19 cellular contexts compared by ENCODE assay signal in the genomic region with DNA sequence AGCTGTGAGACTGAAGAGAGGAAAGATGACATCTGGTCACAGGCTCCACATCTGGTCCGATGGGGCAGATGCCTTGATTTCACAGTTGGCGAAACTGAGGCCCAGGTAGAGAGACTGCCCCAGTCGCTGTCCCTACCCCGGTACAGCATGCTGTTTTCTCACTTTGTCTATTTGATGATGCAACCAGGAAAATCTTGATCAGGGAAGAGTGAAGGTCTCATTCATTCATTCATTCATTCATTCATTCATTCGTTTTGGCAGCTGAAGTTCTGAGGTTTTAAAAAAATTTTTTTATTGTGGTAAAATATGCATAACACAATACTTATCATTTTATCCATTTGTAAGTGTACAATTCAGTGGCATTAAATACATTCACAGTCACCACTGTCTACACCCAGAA.
"Had no signal": no experiment of that assay in that cellular context is flagged by ENCODE, and none has a peak within 500 bp of the region (broad histone marks: within the 10 kb centered on the region; RNA-seq: fewer than 3 reads in every experiment).

No MANE protein-coding gene starts in this region.

- H3K4me3 Mint-ChIP-seq: activated CD8-positive, alpha-beta memory T cell treated with anti-CD3 and anti-CD28 coated beads, Interleukin-2, amount 10 ng/mL, durations not matched to agents 7 days and 5 days; activated naive CD8-positive, alpha-beta T cell treated with anti-CD3 and anti-CD28 coated beads, Interleukin-2, amount 10 ng/mL, durations not matched to agents 7 days and 5 days; endodermal cell; neural crest cell; stimulated activated naive CD8-positive, alpha-beta T cell treated with anti-CD3 and anti-CD28 coated beads, Interleukin-15, amount 100 ng/mL, for 72 hours had no signal

- H3K4me3 ChIP-seq: cardiac muscle cell, lung, prostate gland, right atrium auricular region, suprapubic skin, transverse colon, vagina had no signal

- H3K9me3 ChIP-seq: prostate gland, right atrium auricular region, suprapubic skin, transverse colon, vagina had no signal

- DNase-seq: activated CD4-positive, alpha-beta T cell treated with anti-CD3 and anti-CD28 coated beads, Interleukin-2, amount 50 U/mL, for 48 hours; activated CD8-positive, alpha-beta memory T cell treated with anti-CD3 and anti-CD28 coated beads, Interleukin-2, amount 10 ng/mL, durations not matched to agents 7 days and 5 days; activated naive CD8-positive, alpha-beta T cell treated with anti-CD3 and anti-CD28 coated beads, Interleukin-2, amount 10 ng/mL, durations not matched to agents 7 days and 5 days; endodermal cell; foreskin keratinocyte; hippocampal formation; stimulated activated CD4-positive, alpha-beta T cell treated with anti-CD3 and anti-CD28 coated beads, Interleukin-2, amount 100 ng/mL, for 24 hours; stimulated activated naive CD8-positive, alpha-beta T cell treated with anti-CD3 and anti-CD28 coated beads, Interleukin-15, amount 100 ng/mL, for 72 hours; T-helper 2 cell; transverse colon; WERI-Rb-1 had no signal

- H3K4me1 ChIP-seq: foreskin keratinocyte, prostate gland had no signal

- H3K27me3 ChIP-seq: cardiac muscle cell, foreskin keratinocyte, right atrium auricular region, suprapubic skin, transverse colon, vagina had no signal

- H3K27ac Mint-ChIP-seq: activated CD8-positive, alpha-beta memory T cell treated with anti-CD3 and anti-CD28 coated beads, Interleukin-2, amount 10 ng/mL, durations not matched to agents 7 days and 5 days; activated naive CD8-positive, alpha-beta T cell treated with anti-CD3 and anti-CD28 coated beads, Interleukin-2, amount 10 ng/mL, durations not matched to agents 7 days and 5 days; endodermal cell; stimulated activated naive CD8-positive, alpha-beta T cell treated with anti-CD3 and anti-CD28 coated beads, Interleukin-15, amount 100 ng/mL, for 72 hours had no signal

- H3K27me3 Mint-ChIP-seq: activated CD8-positive, alpha-beta memory T cell treated with anti-CD3 and anti-CD28 coated beads, Interleukin-2, amount 10 ng/mL, durations not matched to agents 7 days and 5 days; activated naive CD8-positive, alpha-beta T cell treated with anti-CD3 and anti-CD28 coated beads, Interleukin-2, amount 10 ng/mL, durations not matched to agents 7 days and 5 days; stimulated activated naive CD8-positive, alpha-beta T cell treated with anti-CD3 and anti-CD28 coated beads, Interleukin-15, amount 100 ng/mL, for 72 hours had no signal

- H3K27ac ChIP-seq: cardiac muscle cell, foreskin keratinocyte, prostate gland, right atrium auricular region, suprapubic skin, transverse colon, vagina, WERI-Rb-1 had no signal

- ATAC-seq: activated CD8-positive, alpha-beta memory T cell treated with anti-CD3 and anti-CD28 coated beads, Interleukin-2, amount 10 ng/mL, durations not matched to agents 7 days and 5 days; foreskin keratinocyte; left lobe of liver; stimulated activated naive CD8-positive, alpha-beta T cell treated with anti-CD3 and anti-CD28 coated beads, Interleukin-15, amount 100 ng/mL, for 72 hours had no signal

- H3K9me3 Mint-ChIP-seq: activated naive CD8-positive, alpha-beta T cell treated with anti-CD3 and anti-CD28 coated beads, Interleukin-2, amount 10 ng/mL, durations not matched to agents 7 days and 5 days; endodermal cell; neural crest cell had no signal

- H3K36me3 ChIP-seq: cardiac muscle cell, prostate gland, right atrium auricular region, transverse colon, vagina, WERI-Rb-1 had no signal
